ENCODE assay signal across 19 cellular contexts in genomic region chr2:189192766-189193165, GRCh38. TPM values are rescaled to one million over a fixed set of nuclear protein-coding genes. Genes with fewer than 3 reads are reported as not detected.
DNase-seq lines count a peak whose midpoint lies in the region; ATAC-seq and TF ChIP-seq lines count a peak whose summit lies in the region.
"Had no signal": no experiment of that assay in that cellular context is flagged by ENCODE, and none has a peak within 500 bp of the region (broad histone marks: within the 10 kb centered on the region; RNA-seq: fewer than 3 reads in every experiment).

No MANE protein-coding gene starts in this region.

- POLR2A ChIA-PET in PC-3 (lab: Charles Lee; ENCODE audit: unreplicated experiment) = no interaction called here

- no peaks in the 10 kb centered on the region for H3K9me3 ChIP-seq in PC-3 (ENCODE audit: low read length)

- no peak overlapping the region for H2AFZ ChIP-seq in PC-3 (ENCODE audit: low read length)

- H3K36me3 ChIP-seq in PC-3 (ENCODE audit: low read depth, low read length) (0 out of 2 replicates have a peak, but pooled peaks cover 3% of the 10 kb centered on the region), H7 (replicated peaks; ENCODE audit: control insufficient read depth, insufficient read depth, low read length) (no peaks in the 10 kb centered on the region)

- H3K4me3 ChIP-seq in PC-3 (ENCODE audit: low read length) (no peak overlapping the region), H7 (ENCODE audit: insufficient read depth, low read depth, low read length) (no peak overlapping the region)

- BruUV-seq in PC-3 (replicated peaks; lab: Mats Ljungman, UMichigan) = no TSS peak

- 0 out of 2 replicates have a peak, but pooled peaks cover 6% of the 10 kb centered on the region for H3K79me2 ChIP-seq in PC-3 (ENCODE audit: low read length)

- CTCF ChIA-PET in PC-3 (lab: Charles Lee) = no interaction called here

- H3K4me2 ChIP-seq in PC-3 (ENCODE audit: low read length) = no peak overlapping the region
- H3K4me2 ChIP-seq: KMS-11 had no signal

- H3F3A ChIP-seq in PC-3 (ENCODE audit: low read length, unreplicated experiment) = peaks cover 5% of the 10 kb centered on the region

- H3K27me3 ChIP-seq in PC-3 (ENCODE audit: low read length) = no peaks in the 10 kb centered on the region
- no peaks in the 10 kb centered on the region for H3K27me3 ChIP-seq in H7 (ENCODE audit: control insufficient read depth, insufficient read depth, low read length)

- 0 out of 2 replicates have a peak overlapping the region, but pooled peaks have one; percentile 8 for H3K27ac ChIP-seq in PC-3 (ENCODE audit: low read length)
- H3K27ac ChIP-seq in substantia nigra (ENCODE audit: low read depth, low read length, poor library complexity, severe bottlenecking) = no peak overlapping the region
- H3K27ac ChIP-seq: KMS-11, RWPE1 had no signal

- DNase-seq in NCI-H510A treated with DMSO at 0.1 percent for 48 hours (lab: John Stamatoyannopoulos, UW) (peak; percentile 35), NCI-H510A (lab: John Stamatoyannopoulos, UW) (no peak), NCI-H2029 treated with DMSO at 0.1 percent for 48 hours (lab: John Stamatoyannopoulos, UW) (peak; percentile 51), PC-3 (no peak), substantia nigra (lab: John Stamatoyannopoulos, UW) (no peak), H7 (no peak)
- DNase-seq: C1 segment of cervical spinal cord; CD4-positive, alpha-beta memory T cell; COR-L47; DND-41; H9; MM.1S; NCI-H1417 treated with DMSO at 0.1 percent for 48 hours; NCI-H1694 treated with DMSO at 0.1 percent for 48 hours; NCI-H526 treated with DMSO at 0.1 percent for 48 hours; SHP77 had no signal

- peaks cover 20% of the 10 kb centered on the region for H3K4me1 ChIP-seq in PC-3 (ENCODE audit: insufficient read depth, low read length)

- no peak for TF ChIP-seq CTCF in PC-3 (conservative IDR thresholded peaks at IDR 0.05; ENCODE audit: low read depth, low read length)

- intact Hi-C loops in PC-3 (cut with micrococcal nuclease) = loop anchor here (1.0 kb wide), 2 partner anchors 8 to 30 kb away; no protein-coding TSS in a partner anchor

- H3K9me2 ChIP-seq in PC-3 (replicated peaks; ENCODE audit: low read length) = no peaks in the 10 kb centered on the region

- no peaks in the 10 kb centered on the region for H4K20me1 ChIP-seq in PC-3 (ENCODE audit: low read length)

- no peak overlapping the region for H3K9ac ChIP-seq in PC-3 (ENCODE audit: low read length)
- H3K9ac ChIP-seq: KMS-11 had no signal

- ATAC-seq in PC-3 (no peak), HG02610 (IDR thresholded peaks at IDR 0.05; ENCODE audit: unreplicated experiment) (no peak)

RNA-seq across cellular contexts. Expression of gene COL5A2, which starts 13.2 kb away (rescaled TPM):
- 56.2 and 60.1 TPM in 2 replicates for total RNA-seq in PC-3 (2014; rRNA removed)
- 130 and 149 TPM in 2 replicates for total RNA-seq in H7 (2014; rRNA removed; shearing (Covaris generic))

Comparison
In these comparisons a context has a peak if more than half of its experiments do, and no peak if none do; other contexts are left out.
1. DNase-seq: peak in NCI-H510A treated with DMSO at 0.1 percent for 48 hours (single experiment) and NCI-H2029 treated with DMSO at 0.1 percent for 48 hours (single experiment); none in NCI-H510A (single experiment), PC-3 (single experiment), substantia nigra (0 of 49) and H7 (single experiment).